Comparison of ENCODE assay signal across 20 cellular contexts in the genomic region with DNA sequence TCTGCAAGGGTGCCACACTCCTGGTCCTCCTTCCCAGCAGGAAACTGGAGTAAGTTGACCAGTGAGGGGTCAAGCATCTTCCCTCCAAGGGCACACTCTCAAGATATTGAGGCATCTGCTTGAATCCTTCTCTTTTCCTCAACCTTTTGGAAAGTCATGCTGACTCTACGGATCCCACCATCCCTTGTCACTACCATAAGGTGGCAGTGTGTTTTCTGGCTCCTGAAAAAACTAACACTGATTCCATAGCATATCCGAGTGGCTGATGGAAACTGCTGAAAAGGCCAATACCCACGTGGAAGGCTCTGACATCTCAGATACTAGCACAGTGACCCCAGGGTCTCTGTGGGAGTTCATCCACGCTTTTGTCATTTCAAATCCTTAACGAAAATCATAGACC. TPM values are rescaled to one million over a fixed set of nuclear protein-coding genes. Genes with fewer than 3 reads are reported as not detected.
"Had no signal": no experiment of that assay in that cellular context is flagged by ENCODE, and none has a peak within 500 bp of the region (broad histone marks: within the 10 kb centered on the region; RNA-seq: fewer than 3 reads in every experiment).

No MANE protein-coding gene starts in this region.

- H3K4me1 ChIP-seq: ascending aorta, colonic mucosa, esophagus muscularis mucosa, prostate gland, upper lobe of right lung had no signal

- H3K27ac ChIP-seq: ascending aorta, colonic mucosa, esophagus muscularis mucosa, prostate gland, spleen, thoracic aorta, upper lobe of right lung had no signal

- DNase-seq: activated naive CD4-positive, alpha-beta T cell treated with Interleukin-2 at 50 U/mL for 16 hours; activated T-cell treated with anti-CD3 and anti-CD28 coated beads for 4 hours; colonic mucosa; hippocampal formation; left ventricle myocardium superior; occipital lobe; spleen; stimulated activated CD4-positive, alpha-beta T cell treated with anti-CD3 and anti-CD28 coated beads, Interleukin-1b, Interleukin-23, amount 100 ng/mL, for 48 hours; upper lobe of right lung had no signal

- ATAC-seq: activated CD4-positive, CD25-positive, alpha-beta regulatory T cell treated with anti-CD3 and anti-CD28 coated beads, Interleukin-2, amount 50 U/mL, for 24 hours; left ventricle myocardium superior; natural killer cell treated with Interleukin-12 subunit alpha and Interleukin-12 subunit beta and Interleukin-15 and Interleukin-18, amount 100 ng/mL, for 72 hours; sciatic nerve; upper lobe of right lung had no signal

- H3K9me3 ChIP-seq: ascending aorta, colonic mucosa, esophagus muscularis mucosa, prostate gland, spleen, thoracic aorta, upper lobe of right lung had no signal

- H3K27me3 ChIP-seq: ascending aorta, colonic mucosa, esophagus muscularis mucosa, spleen, upper lobe of right lung had no signal

- H3K4me3 ChIP-seq: ascending aorta, colonic mucosa, esophagus muscularis mucosa, prostate gland, spleen, thoracic aorta, upper lobe of right lung had no signal

RNA-seq across cellular contexts. Expression of gene GPR45, which starts 37.1 kb away (rescaled TPM):
- total RNA-seq: activated CD8-positive, alpha-beta memory T cell treated with anti-CD3 and anti-CD28 coated beads for 36 hours; ascending aorta; cardiac septum; colonic mucosa; esophagus muscularis mucosa; glomerular endothelial cell; left ventricle myocardium superior; mesenteric fat pad; natural killer cell treated with Interleukin-12 subunit alpha and Interleukin-12 subunit beta and Interleukin-15 and Interleukin-18, amount 100 ng/mL, for 72 hours; prostate gland; sciatic nerve; spleen; thoracic aorta; upper lobe of right lung had no signal
